In the genomic region with DNA sequence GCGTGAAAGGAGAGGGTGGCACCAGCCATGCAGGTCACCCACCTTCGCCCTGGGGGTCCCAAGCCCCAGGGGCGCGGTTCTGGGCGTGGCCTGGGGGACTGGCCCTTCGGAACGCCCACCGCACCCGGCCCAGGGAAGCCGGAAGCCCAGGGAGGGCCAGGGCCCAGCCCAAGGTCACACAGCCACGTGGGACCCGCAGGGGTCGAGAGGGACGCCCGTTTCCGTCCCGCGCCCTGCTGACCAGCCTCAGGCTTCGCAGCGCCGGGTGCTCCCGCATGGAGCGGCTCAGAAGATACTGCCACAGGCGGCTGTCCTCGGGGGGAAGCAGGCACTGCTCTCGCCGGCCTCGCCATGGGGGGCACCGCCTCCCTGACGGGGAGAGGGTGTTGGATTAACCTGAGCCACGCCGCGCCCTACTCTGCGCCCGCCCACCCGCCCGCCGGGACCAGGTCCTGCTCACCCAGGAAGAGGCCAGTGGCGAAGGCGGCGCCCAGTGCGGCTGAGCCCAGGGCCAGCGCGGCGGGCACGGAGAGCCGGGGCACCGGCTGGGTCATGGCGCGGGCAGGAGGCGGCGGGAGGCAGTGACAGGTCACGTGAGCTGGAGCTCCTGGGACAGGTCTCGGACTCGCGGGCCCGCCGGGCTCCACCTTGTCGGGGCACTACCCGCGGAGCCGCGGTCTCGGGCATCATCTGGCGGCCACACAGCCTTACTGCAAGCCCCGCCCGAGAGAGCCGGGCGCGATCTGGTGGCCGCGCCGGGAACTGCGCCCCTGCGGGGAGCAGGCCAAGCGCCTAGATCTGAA, we compare ENCODE assay signal across 8 cellular contexts.
DNase-seq lines count a peak whose midpoint lies in the region; ATAC-seq and TF ChIP-seq lines count a peak whose summit lies in the region.

A gene (minus strand): TSS at position 583 of the 803 bp plus-strand sequence. CDS start 29 bp downstream, at position 554.

- peaks cover 5% of the 10 kb centered on the region; the same call in 1 of the 2 replicates for H3K4me1 ChIP-seq in iPS-20b (ENCODE audit: insufficient read depth, low read length)

- H3K27me3 ChIP-seq in iPS-20b (ENCODE audit: insufficient read depth, low read length): no peaks in the 10 kb centered on the region

- TF ChIP-seq CTCF in VCaP (conservative IDR thresholded peaks at IDR 0.05): peak; percentile 100

- no peaks in the 10 kb centered on the region for H3K9me3 ChIP-seq in iPS-20b (ENCODE audit: insufficient read depth, low read depth, low read length)

- peak within 1 kb of the TSS; percentile 51; the same call in 1 of the 2 replicates for H3K9ac ChIP-seq in iPS-20b (ENCODE audit: low read depth, low read length)

- in situ Hi-C loops in ACHN (cut with HindIII; ENCODE audit: low pct_ligation_motif_present, low pct_unique_long_range_greater_than_20kb, low sequenced_read_pairs) (no loop called here), T47D (cut with HindIII; ENCODE audit: low pct_unique_long_range_greater_than_20kb, low sequenced_read_pairs) (no loop called here)

- DNase-seq in ACHN: peak; percentile 92
- peak; percentile 82 for DNase-seq in NCI-H2171 (lab: John Stamatoyannopoulos, UW)
- peak; percentile 97 to 98 for DNase-seq in T47D (ENCODE audit: low read depth in 1 of 2, low spot score in 1 of 2)

- peak; percentile 77 for ATAC-seq in GM18858 (IDR thresholded peaks at IDR 0.05; ENCODE audit: unreplicated experiment)
- ATAC-seq in HG03095 (IDR thresholded peaks at IDR 0.05; ENCODE audit: unreplicated experiment): peak; percentile 68

- peaks cover 30% of the 10 kb centered on the region for H3K36me3 ChIP-seq in iPS-20b (ENCODE audit: insufficient read depth, low read depth, low read length)

- peak within 1 kb of the TSS; percentile 78 for H3K4me3 ChIP-seq in iPS-20b (ENCODE audit: low read length)
- peak within 1 kb of the TSS; percentile 52 to 93 (median 75) for H3K4me3 ChIP-seq in skin epidermis

- H3K27ac ChIP-seq in VCaP: peak within 1 kb of the TSS; percentile 90
- H3K27ac ChIP-seq in iPS-20b (ENCODE audit: low read length): no peak within 1 kb of the TSS
- peak within 1 kb of the TSS; percentile 57 to 94 (median 85) for H3K27ac ChIP-seq in skin epidermis
